36 cellular contexts compared by ENCODE assay signal in genomic region chr9:133671371-133671770, GRCh38. TPM values are rescaled to one million over a fixed set of nuclear protein-coding genes. Genes with fewer than 3 reads are reported as not detected.
"Had no signal": no experiment of that assay in that cellular context is flagged by ENCODE, and none has a peak within 500 bp of the region (broad histone marks: within the 10 kb centered on the region; RNA-seq: fewer than 3 reads in every experiment).

No MANE protein-coding gene starts in this region.

- H3K9me3 ChIP-seq: adrenal gland, body of pancreas, breast epithelium had no signal

- H3K27me3 Mint-ChIP-seq: activated CD4-positive, alpha-beta memory T cell treated with anti-CD3 and anti-CD28 coated beads for 36 hours; activated CD4-positive, alpha-beta T cell treated with anti-CD3 and anti-CD28 coated beads, Interleukin-2, amount 10 ng/mL, durations not matched to agents 24 days and 14 days; activated CD8-positive, alpha-beta T cell treated with anti-CD3 and anti-CD28 coated beads for 36 hours; activated naive CD8-positive, alpha-beta T cell treated with anti-CD3 and anti-CD28 coated beads for 36 hours; activated T-helper 17 cell treated with anti-CD3 and anti-CD28 coated beads, Interleukin-2, amount 50 U/mL, for 72 hours had no signal

- H3K4me3 Mint-ChIP-seq: activated B cell treated with CpG ODN at 0.5 μM for 24 hours; activated CD4-positive, alpha-beta memory T cell treated with anti-CD3 and anti-CD28 coated beads for 36 hours; activated CD4-positive, alpha-beta T cell treated with anti-CD3 and anti-CD28 coated beads, Interleukin-2, amount 10 ng/mL, durations not matched to agents 24 days and 14 days; activated CD8-positive, alpha-beta T cell treated with anti-CD3 and anti-CD28 coated beads for 36 hours; activated naive CD4-positive, alpha-beta T cell treated with anti-CD3 and anti-CD28 coated beads for 36 hours; activated naive CD8-positive, alpha-beta T cell treated with anti-CD3 and anti-CD28 coated beads for 36 hours; activated T-cell treated with anti-CD3 and anti-CD28 coated beads, Interleukin-2, amount 50 U/mL, for 4 hours; activated T-cell treated with anti-CD3 and anti-CD28 coated beads, Interleukin-2, amount 50 U/mL, for 72 hours; activated T-helper 1 cell treated with anti-CD3 and anti-CD28 coated beads, Interleukin-12 subunit alpha, Interleukin-12 subunit beta, Interleukin-2, Interleukin-4 antibody, amounts not matched to agents 30 ng/mL and 10 ng/mL and 1 ng/mL, durations not matched to agents 14 hours and 24 hours and 36 hours; activated T-helper 17 cell treated with anti-CD3 and anti-CD28 coated beads, Interleukin-2, amount 50 U/mL, for 72 hours; T-helper 1 cell treated with Interleukin-12 subunit alpha and Interleukin-12 subunit beta and Interleukin-4 antibody, amounts not matched to agents 30 μg/mL and 1 μg/mL, for 36 hours had no signal

- ATAC-seq: activated CD8-positive, alpha-beta T cell treated with anti-CD3 and anti-CD28 coated beads for 36 hours; activated naive CD4-positive, alpha-beta T cell treated with anti-CD3 and anti-CD28 coated beads, Interleukin-2, amount 50 U/mL, for 72 hours; activated T-cell treated with anti-CD3 and anti-CD28 coated beads, Interleukin-2, amount 50 U/mL, for 4 hours; activated T-cell treated with anti-CD3 and anti-CD28 coated beads, Interleukin-2, amount 50 U/mL, for 72 hours; activated T-helper 17 cell treated with anti-CD3 and anti-CD28 coated beads, Interleukin-2, amount 50 U/mL, for 72 hours; body of pancreas had no signal

- H3K4me1 Mint-ChIP-seq: activated B cell treated with CpG ODN at 0.5 μM for 24 hours had no signal

- H3K27ac Mint-ChIP-seq: activated B cell treated with CpG ODN at 0.5 μM for 24 hours; activated CD4-positive, alpha-beta memory T cell treated with anti-CD3 and anti-CD28 coated beads for 36 hours; activated CD4-positive, alpha-beta T cell treated with anti-CD3 and anti-CD28 coated beads, Interleukin-2, amount 10 ng/mL, durations not matched to agents 24 days and 14 days; activated CD8-positive, alpha-beta T cell treated with anti-CD3 and anti-CD28 coated beads for 36 hours; activated naive CD4-positive, alpha-beta T cell treated with anti-CD3 and anti-CD28 coated beads for 36 hours; activated naive CD8-positive, alpha-beta T cell treated with anti-CD3 and anti-CD28 coated beads for 36 hours; activated T-cell treated with anti-CD3 and anti-CD28 coated beads, Interleukin-2, amount 50 U/mL, for 72 hours; activated T-helper 1 cell treated with anti-CD3 and anti-CD28 coated beads, Interleukin-12 subunit alpha, Interleukin-12 subunit beta, Interleukin-2, Interleukin-4 antibody, amounts not matched to agents 30 ng/mL and 10 ng/mL and 1 ng/mL, durations not matched to agents 14 hours and 24 hours and 36 hours; activated T-helper 17 cell treated with anti-CD3 and anti-CD28 coated beads, Interleukin-2, amount 50 U/mL, for 72 hours; T-helper 1 cell treated with Interleukin-12 subunit alpha and Interleukin-12 subunit beta and Interleukin-4 antibody, amounts not matched to agents 30 μg/mL and 1 μg/mL, for 36 hours had no signal

- DNase-seq: activated B cell treated with CpG ODN at 0.5 μM for 24 hours; activated CD4-positive, alpha-beta memory T cell treated with anti-CD3 and anti-CD28 coated beads for 36 hours; activated CD4-positive, alpha-beta T cell treated with anti-CD3 and anti-CD28 coated beads for 4 hours; activated CD4-positive, alpha-beta T cell treated with anti-CD3 and anti-CD28 coated beads, Interleukin-2, amount 10 ng/mL, durations not matched to agents 24 days and 14 days; activated CD4-positive, alpha-beta T cell treated with anti-CD3 and anti-CD28 coated beads, Interleukin-2, amount 50 U/mL, for 1 hour; activated CD4-positive, alpha-beta T cell treated with anti-CD3 and anti-CD28 coated beads, Interleukin-2, amount 50 U/mL, for 4 hours; activated CD4-positive, CD25-positive, alpha-beta regulatory T cell treated with anti-CD3 and anti-CD28 coated beads, Interleukin-2, amount 50 U/mL, for 72 hours; activated CD8-positive, alpha-beta memory T cell treated with anti-CD3 and anti-CD28 coated beads, Interleukin-2, amount 50 U/mL, for 4 hours; activated CD8-positive, alpha-beta T cell treated with anti-CD3 and anti-CD28 coated beads for 36 hours; activated effector memory CD4-positive, alpha-beta T cell treated with anti-CD3 and anti-CD28 coated beads, Interleukin-2, amount 50 U/mL, for 16 hours; activated gamma-delta T cell treated with Interleukin-2 at 50 U/mL for 16 hours; activated naive CD4-positive, alpha-beta T cell; activated naive CD4-positive, alpha-beta T cell treated with anti-CD3 and anti-CD28 coated beads for 36 hours; activated naive CD4-positive, alpha-beta T cell treated with anti-CD3 and anti-CD28 coated beads, Interleukin-2, amount 50 U/mL, for 16 hours; activated naive CD8-positive, alpha-beta T cell treated with anti-CD3 and anti-CD28 coated beads for 36 hours; activated T-cell treated with anti-CD3 and anti-CD28 coated beads for 4 hours; activated T-cell treated with anti-CD3 and anti-CD28 coated beads, Interleukin-2, amount 50 U/mL, for 1 hour; activated T-cell treated with anti-CD3 and anti-CD28 coated beads, Interleukin-2, amount 50 U/mL, for 4 hours; activated T-cell treated with anti-CD3 and anti-CD28 coated beads, Interleukin-2, amount 50 U/mL, for 72 hours; adrenal gland; amniotic stem cell; aorta; body of pancreas; brain microvascular endothelial cell; central memory CD4-positive, alpha-beta T cell; T-helper 1 cell; T-helper 9 cell had no signal

- H3K36me3 Mint-ChIP-seq: activated naive CD4-positive, alpha-beta T cell treated with anti-CD3 and anti-CD28 coated beads, Interleukin-2, amount 50 U/mL, for 72 hours; activated naive CD8-positive, alpha-beta T cell treated with anti-CD3 and anti-CD28 coated beads for 36 hours had no signal

- H3K9me3 Mint-ChIP-seq: activated B cell treated with CpG ODN at 0.5 μM for 24 hours; activated CD4-positive, alpha-beta memory T cell treated with anti-CD3 and anti-CD28 coated beads for 36 hours; activated CD4-positive, alpha-beta T cell treated with anti-CD3 and anti-CD28 coated beads, Interleukin-2, amount 10 ng/mL, durations not matched to agents 24 days and 14 days; activated CD8-positive, alpha-beta T cell treated with anti-CD3 and anti-CD28 coated beads for 36 hours; activated naive CD4-positive, alpha-beta T cell treated with anti-CD3 and anti-CD28 coated beads for 36 hours; activated naive CD4-positive, alpha-beta T cell treated with anti-CD3 and anti-CD28 coated beads, Interleukin-2, amount 50 U/mL, for 72 hours; activated naive CD8-positive, alpha-beta T cell treated with anti-CD3 and anti-CD28 coated beads for 36 hours; activated T-cell treated with anti-CD3 and anti-CD28 coated beads, Interleukin-2, amount 50 U/mL, for 4 hours; activated T-cell treated with anti-CD3 and anti-CD28 coated beads, Interleukin-2, amount 50 U/mL, for 72 hours; activated T-helper 1 cell treated with anti-CD3 and anti-CD28 coated beads, Interleukin-12 subunit alpha, Interleukin-12 subunit beta, Interleukin-2, Interleukin-4 antibody, amounts not matched to agents 30 ng/mL and 10 ng/mL and 1 ng/mL, durations not matched to agents 14 hours and 24 hours and 36 hours; activated T-helper 17 cell treated with anti-CD3 and anti-CD28 coated beads, Interleukin-2, amount 50 U/mL, for 72 hours; T-helper 1 cell treated with Interleukin-12 subunit alpha and Interleukin-12 subunit beta and Interleukin-4 antibody, amounts not matched to agents 30 μg/mL and 1 μg/mL, for 36 hours had no signal

RNA-seq across cellular contexts. Expression of gene DBH, which starts 35.2 kb away (rescaled TPM):
- total RNA-seq: activated B cell treated with CpG ODN at 0.5 μM for 24 hours; activated CD4-positive, alpha-beta memory T cell treated with anti-CD3 and anti-CD28 coated beads for 36 hours; activated CD4-positive, alpha-beta T cell treated with anti-CD3 and anti-CD28 coated beads, Interleukin-2, amount 10 ng/mL, durations not matched to agents 24 days and 14 days; activated CD8-positive, alpha-beta memory T cell treated with anti-CD3 and anti-CD28 coated beads for 36 hours; activated CD8-positive, alpha-beta T cell treated with anti-CD3 and anti-CD28 coated beads for 36 hours; activated naive CD4-positive, alpha-beta T cell treated with anti-CD3 and anti-CD28 coated beads for 36 hours; activated naive CD4-positive, alpha-beta T cell treated with anti-CD3 and anti-CD28 coated beads, Interleukin-2, amount 50 U/mL, for 72 hours; activated naive CD8-positive, alpha-beta T cell treated with anti-CD3 and anti-CD28 coated beads for 36 hours; activated T-cell treated with anti-CD3 and anti-CD28 coated beads, Interleukin-2, amount 50 U/mL, for 4 hours; activated T-cell treated with anti-CD3 and anti-CD28 coated beads, Interleukin-2, amount 50 U/mL, for 72 hours; activated T-helper 1 cell treated with anti-CD3 and anti-CD28 coated beads, Interleukin-12 subunit alpha, Interleukin-12 subunit beta, Interleukin-2, Interleukin-4 antibody, amounts not matched to agents 30 ng/mL and 10 ng/mL and 1 ng/mL, durations not matched to agents 14 hours and 24 hours and 36 hours; activated T-helper 17 cell treated with anti-CD3 and anti-CD28 coated beads, Interleukin-2, amount 50 U/mL, for 72 hours; aorta; astrocyte; body of pancreas; breast epithelium; cardiac septum; T-helper 2 cell treated with Interferon-gamma antibody and Interleukin-4, amounts not matched to agents 100 ng/mL and 5 ng/mL, for 36 hours had no signal
